In genomic region chr10:6621536-6621935, GRCh38 we compare ENCODE assay signal across 15 cellular contexts. TPM values are rescaled to one million over a fixed set of nuclear protein-coding genes. Genes with fewer than 3 reads are reported as not detected.
DNase-seq lines count a peak whose midpoint lies in the region; ATAC-seq and TF ChIP-seq lines count a peak whose summit lies in the region.
"Had no signal": no experiment of that assay in that cellular context is flagged by ENCODE, and none has a peak within 500 bp of the region (broad histone marks: within the 10 kb centered on the region; RNA-seq: fewer than 3 reads in every experiment).

No MANE protein-coding gene starts in this region.

- TF ChIP-seq CTCF in fibroblast of the aortic adventitia (IDR thresholded peaks at IDR 0.05; ENCODE audit: insufficient read depth, low read length) (no peak), retinal pigment epithelial cell (conservative IDR thresholded peaks at IDR 0.05; ENCODE audit: low read depth, low read length) (no peak), body of pancreas (IDR thresholded peaks at IDR 0.05) (no peak)

- H3K9me3 ChIP-seq in body of pancreas: no peaks in the 10 kb centered on the region
- H3K9me3 ChIP-seq: lower lobe of right lung had no signal

- TF ChIP-seq POLR2A in body of pancreas (IDR thresholded peaks at IDR 0.05): no peak

- no peaks in the 10 kb centered on the region for H3K36me3 ChIP-seq in body of pancreas (replicated peaks in 1 of 2; ENCODE audit: insufficient read depth in 1 of 2, low read depth in 2 of 2)
- H3K36me3 ChIP-seq: lower lobe of right lung had no signal

- H3K27me3 ChIP-seq in body of pancreas: no peaks in the 10 kb centered on the region

- H3K4me3 ChIP-seq in fibroblast of the aortic adventitia (ENCODE audit: low read depth, low read length) (no peak overlapping the region), retinal pigment epithelial cell (ENCODE audit: low read length) (no peak overlapping the region), body of pancreas (no peak overlapping the region)
- H3K4me3 ChIP-seq: lower lobe of right lung had no signal

- peaks cover 18% of the 10 kb centered on the region for H3K4me1 ChIP-seq in body of pancreas
- H3K4me1 ChIP-seq: lower lobe of right lung had no signal

- no peak overlapping the region for H3K27ac ChIP-seq in body of pancreas
- H3K27ac ChIP-seq: lower lobe of right lung had no signal

- intact Hi-C loops in body of pancreas (cut with DNase I): no loop called here

- ATAC-seq in body of pancreas: no peak
- ATAC-seq: lower lobe of right lung had no signal

- peak; percentile 14 for DNase-seq in DMS53 (lab: John Stamatoyannopoulos, UW)
- DNase-seq in DMS53 treated with DMSO at 0.1 percent for 48 hours (lab: John Stamatoyannopoulos, UW; ENCODE audit: unreplicated experiment): no peak
- peak; percentile 23 for DNase-seq in RKO (ENCODE audit: low spot score)
- DNase-seq in fibroblast of the aortic adventitia (ENCODE audit: low read depth): peak; percentile 0
- peak; percentile 36 for DNase-seq in retinal pigment epithelial cell (ENCODE audit: low read depth)
- no peak for DNase-seq in MV-4-11 (lab: John Stamatoyannopoulos, UW)
- no peak for DNase-seq in NCI-H345 (lab: John Stamatoyannopoulos, UW)
- DNase-seq in body of pancreas: no peak
- DNase-seq: 8988T; activated CD4-positive, alpha-beta T cell treated with anti-CD3 and anti-CD28 coated beads, Interleukin-2, amount 50 U/mL, for 4 hours; activated gamma-delta T cell; lower lobe of right lung; NCI-H1417 treated with DMSO at 0.1 percent for 48 hours; NCI-H510A; RPMI8226 had no signal

- 61 to 80% methylated on average over 5 of the region's 5 CpGs for WGBS in body of pancreas, 2 donors

RNA-seq across cellular contexts. Expression of gene PRKCQ, which starts 41.5 kb away (rescaled TPM):
- total RNA-seq in fibroblast of the aortic adventitia (ENCODE audit: low replicate concordance): 0.08 TPM in 1 of 2 replicates, not detected in the other
- total RNA-seq in body of pancreas: 1 to 10 TPM in 1 of 2 donors, under 1 TPM in 1; 0.33 to 6.0 TPM

Comparison
In these comparisons a context has a peak if more than half of its experiments do, and no peak if none do; other contexts are left out.
1. DNase-seq: peak in DMS53 (single experiment), RKO (single experiment), fibroblast of the aortic adventitia (single experiment) and retinal pigment epithelial cell (single experiment); none in DMS53 treated with DMSO at 0.1 percent for 48 hours (single experiment), MV-4-11 (single experiment), NCI-H345 (single experiment) and body of pancreas (0 of 4).